Comparison of ENCODE assay signal across 16 cellular contexts in the genomic region with DNA sequence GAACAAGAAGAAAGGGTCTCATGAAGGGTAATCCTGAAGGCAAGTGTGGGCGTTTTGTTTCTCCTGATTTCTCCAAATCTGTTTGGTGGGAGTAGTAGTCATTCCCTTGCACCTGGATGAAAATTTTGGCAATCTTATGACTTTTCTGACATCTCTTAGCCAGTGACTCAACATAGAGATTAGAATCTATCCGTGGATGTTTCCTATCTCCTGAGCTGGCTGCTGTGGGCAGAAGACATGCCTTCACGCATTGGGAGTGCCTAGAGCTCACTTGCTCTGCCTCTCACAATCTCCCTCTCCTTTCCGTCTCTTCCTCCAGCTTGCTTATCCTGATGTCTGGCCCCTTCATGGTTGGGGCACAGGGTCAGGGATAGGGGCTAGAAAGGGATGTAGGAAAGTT.
"Had no signal": no experiment of that assay in that cellular context is flagged by ENCODE, and none has a peak within 500 bp of the region (broad histone marks: within the 10 kb centered on the region; RNA-seq: fewer than 3 reads in every experiment).

No MANE protein-coding gene starts in this region.

- H3K36me3 ChIP-seq: colonic mucosa, ovary had no signal

- H3K4me3 ChIP-seq: colonic mucosa, ovary had no signal

- FAIRE-seq: small intestine, urothelium cell line had no signal

- ATAC-seq: naive thymus-derived CD4-positive, alpha-beta T cell; right cardiac atrium had no signal

- H3K4me1 ChIP-seq: colonic mucosa had no signal

- H3K27me3 Mint-ChIP-seq: type B pancreatic cell had no signal

- H3K36me3 Mint-ChIP-seq: naive thymus-derived CD4-positive, alpha-beta T cell had no signal

- H3K27ac Mint-ChIP-seq: naive thymus-derived CD4-positive, alpha-beta T cell; nephron progenitor cell; progenitor cell of endocrine pancreas; type B pancreatic cell had no signal

- H3K4me3 Mint-ChIP-seq: naive thymus-derived CD4-positive, alpha-beta T cell; nephron progenitor cell; type B pancreatic cell had no signal

- H3K9me3 Mint-ChIP-seq: naive thymus-derived CD4-positive, alpha-beta T cell had no signal

- H3K27me3 ChIP-seq: colonic mucosa, ovary had no signal

- H3K27ac ChIP-seq: colonic mucosa, ovary had no signal

- DNase-seq: colonic mucosa; dermis blood vessel endothelial cell; erythroblast; foreskin melanocyte; head of caudate nucleus; hippocampal formation; naive thymus-derived CD4-positive, alpha-beta T cell; nephron progenitor cell; ovary; right cardiac atrium; small intestine; stimulated activated CD4-positive, alpha-beta T cell treated with anti-CD3 and anti-CD28 coated beads, Interleukin-2, amount 100 ng/mL, for 48 hours; stimulated activated naive CD4-positive, alpha-beta T cell treated with Interleukin-2 at 50 U/mL for 16 hours had no signal

- H3K9me3 ChIP-seq: colonic mucosa, ovary had no signal
